ENCODE assay signal across 27 cellular contexts in the genomic region with DNA sequence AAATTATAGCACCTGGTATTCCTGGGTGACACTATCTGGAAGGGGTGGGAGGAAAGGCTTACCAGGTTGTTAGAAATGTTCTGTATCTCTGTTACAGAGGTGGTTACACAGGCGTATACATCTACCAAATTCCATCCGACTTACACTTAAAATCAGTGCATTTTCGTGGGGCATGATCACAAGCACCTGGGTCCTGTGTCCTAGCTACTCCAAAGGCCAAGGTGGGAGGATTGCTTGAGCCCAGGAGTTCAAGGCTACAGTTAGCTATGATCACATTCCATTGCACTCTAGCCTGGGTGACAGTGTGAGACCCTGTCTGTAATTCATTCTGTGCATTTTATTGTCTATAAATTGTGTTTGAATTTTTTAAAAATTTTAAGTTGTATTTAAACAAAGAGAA.
"Had no signal": no experiment of that assay in that cellular context is flagged by ENCODE, and none has a peak within 500 bp of the region (broad histone marks: within the 10 kb centered on the region; RNA-seq: fewer than 3 reads in every experiment).

No MANE protein-coding gene starts in this region.

- H3K27me3 Mint-ChIP-seq: activated CD4-positive, alpha-beta memory T cell treated with anti-CD3 and anti-CD28 coated beads for 36 hours; activated naive CD4-positive, alpha-beta T cell treated with anti-CD3 and anti-CD28 coated beads, Interleukin-2, amount 10 ng/mL, durations not matched to agents 7 days and 5 days; activated naive CD8-positive, alpha-beta T cell treated with anti-CD3 and anti-CD28 coated beads for 36 hours had no signal

- H3K9me2 ChIP-seq: SK-N-SH had no signal

- H3K9me3 Mint-ChIP-seq: activated CD4-positive, alpha-beta memory T cell treated with anti-CD3 and anti-CD28 coated beads for 36 hours; activated CD4-positive, alpha-beta T cell treated with anti-CD3 and anti-CD28 coated beads, Interleukin-2, amount 10 ng/mL, durations not matched to agents 7 days and 5 days; activated naive CD4-positive, alpha-beta T cell treated with anti-CD3 and anti-CD28 coated beads, Interleukin-2, amount 10 ng/mL, durations not matched to agents 7 days and 5 days; activated naive CD8-positive, alpha-beta T cell treated with anti-CD3 and anti-CD28 coated beads for 36 hours; activated T-helper 2 cell treated with anti-CD3 and anti-CD28 coated beads, Interferon-gamma antibody, Interleukin-2, Interleukin-4, amounts not matched to agents 10 μg/mL and 5 μg/mL and 100 μg/mL, durations not matched to agents 14 hours and 24 hours and 36 hours had no signal

- H3K9me3 ChIP-seq: breast epithelium, MG63, SJCRH30, SK-N-SH had no signal

- H3K27me3 ChIP-seq: breast epithelium, MG63, SJCRH30 had no signal

- H3K36me3 ChIP-seq: breast epithelium had no signal

- H3K4me1 Mint-ChIP-seq: activated CD4-positive, alpha-beta T cell treated with anti-CD3 and anti-CD28 coated beads, Interleukin-2, amount 10 ng/mL, durations not matched to agents 7 days and 5 days; activated naive CD4-positive, alpha-beta T cell treated with anti-CD3 and anti-CD28 coated beads, Interleukin-2, amount 10 ng/mL, durations not matched to agents 7 days and 5 days had no signal

- DNase-seq: activated CD4-positive, alpha-beta memory T cell treated with anti-CD3 and anti-CD28 coated beads for 36 hours; activated CD4-positive, alpha-beta T cell treated with anti-CD3 and anti-CD28 coated beads, Interleukin-2, amount 10 ng/mL, durations not matched to agents 7 days and 5 days; activated CD4-positive, CD25-positive, alpha-beta regulatory T cell; activated CD8-positive, alpha-beta memory T cell treated with anti-CD3 and anti-CD28 coated beads for 24 hours; activated gamma-delta T cell treated with Interleukin-2 at 50 U/mL for 16 hours; activated naive CD4-positive, alpha-beta T cell treated with anti-CD3 and anti-CD28 coated beads, Interleukin-2, amount 10 ng/mL, durations not matched to agents 7 days and 5 days; activated naive CD8-positive, alpha-beta T cell treated with anti-CD3 and anti-CD28 coated beads for 36 hours; activated T-cell treated with anti-CD3 and anti-CD28 coated beads for 4 hours; activated T-cell treated with anti-CD3 and anti-CD28 coated beads, Interleukin-2, amount 50 U/mL, for 48 hours; MG63; MV-4-11; NCI-H1092 treated with DMSO at 0.1 percent for 48 hours; NCI-H1417 treated with DMSO at 0.1 percent for 48 hours; NCI-H1694; NCI-H2029; NCI-H2107; NCI-H345; NCI-H510A; NCI-H526 treated with DMSO at 0.1 percent for 48 hours; NCI-H82; SJCRH30; SK-N-SH; T-helper 1 cell had no signal

- H3K4me2 ChIP-seq: KMS-11, SK-N-SH had no signal

- H3K4me1 ChIP-seq: breast epithelium, SJCRH30 had no signal

- H3K27ac ChIP-seq: KMS-11, SJCRH30, VCaP had no signal

- H3K4me3 ChIP-seq: breast epithelium, MG63, SJCRH30 had no signal

- H3K9ac ChIP-seq: KMS-11, SK-N-SH had no signal

- H3K27ac Mint-ChIP-seq: activated CD4-positive, alpha-beta memory T cell treated with anti-CD3 and anti-CD28 coated beads for 36 hours; activated CD4-positive, alpha-beta T cell treated with anti-CD3 and anti-CD28 coated beads, Interleukin-2, amount 10 ng/mL, durations not matched to agents 7 days and 5 days; activated naive CD4-positive, alpha-beta T cell treated with anti-CD3 and anti-CD28 coated beads, Interleukin-2, amount 10 ng/mL, durations not matched to agents 7 days and 5 days; activated naive CD8-positive, alpha-beta T cell treated with anti-CD3 and anti-CD28 coated beads for 36 hours; activated T-helper 2 cell treated with anti-CD3 and anti-CD28 coated beads, Interferon-gamma antibody, Interleukin-2, Interleukin-4, amounts not matched to agents 10 μg/mL and 5 μg/mL and 100 μg/mL, durations not matched to agents 14 hours and 24 hours and 36 hours had no signal

- H3K36me3 Mint-ChIP-seq: activated CD4-positive, alpha-beta memory T cell treated with anti-CD3 and anti-CD28 coated beads for 36 hours; activated naive CD4-positive, alpha-beta T cell treated with anti-CD3 and anti-CD28 coated beads, Interleukin-2, amount 10 ng/mL, durations not matched to agents 7 days and 5 days; activated naive CD8-positive, alpha-beta T cell treated with anti-CD3 and anti-CD28 coated beads for 36 hours had no signal

- H3K4me3 Mint-ChIP-seq: activated CD4-positive, alpha-beta memory T cell treated with anti-CD3 and anti-CD28 coated beads for 36 hours; activated CD4-positive, alpha-beta T cell treated with anti-CD3 and anti-CD28 coated beads, Interleukin-2, amount 10 ng/mL, durations not matched to agents 7 days and 5 days; activated naive CD4-positive, alpha-beta T cell treated with anti-CD3 and anti-CD28 coated beads, Interleukin-2, amount 10 ng/mL, durations not matched to agents 7 days and 5 days; activated naive CD8-positive, alpha-beta T cell treated with anti-CD3 and anti-CD28 coated beads for 36 hours had no signal
